ENCODE assay signal across 15 cellular contexts in the genomic region with DNA sequence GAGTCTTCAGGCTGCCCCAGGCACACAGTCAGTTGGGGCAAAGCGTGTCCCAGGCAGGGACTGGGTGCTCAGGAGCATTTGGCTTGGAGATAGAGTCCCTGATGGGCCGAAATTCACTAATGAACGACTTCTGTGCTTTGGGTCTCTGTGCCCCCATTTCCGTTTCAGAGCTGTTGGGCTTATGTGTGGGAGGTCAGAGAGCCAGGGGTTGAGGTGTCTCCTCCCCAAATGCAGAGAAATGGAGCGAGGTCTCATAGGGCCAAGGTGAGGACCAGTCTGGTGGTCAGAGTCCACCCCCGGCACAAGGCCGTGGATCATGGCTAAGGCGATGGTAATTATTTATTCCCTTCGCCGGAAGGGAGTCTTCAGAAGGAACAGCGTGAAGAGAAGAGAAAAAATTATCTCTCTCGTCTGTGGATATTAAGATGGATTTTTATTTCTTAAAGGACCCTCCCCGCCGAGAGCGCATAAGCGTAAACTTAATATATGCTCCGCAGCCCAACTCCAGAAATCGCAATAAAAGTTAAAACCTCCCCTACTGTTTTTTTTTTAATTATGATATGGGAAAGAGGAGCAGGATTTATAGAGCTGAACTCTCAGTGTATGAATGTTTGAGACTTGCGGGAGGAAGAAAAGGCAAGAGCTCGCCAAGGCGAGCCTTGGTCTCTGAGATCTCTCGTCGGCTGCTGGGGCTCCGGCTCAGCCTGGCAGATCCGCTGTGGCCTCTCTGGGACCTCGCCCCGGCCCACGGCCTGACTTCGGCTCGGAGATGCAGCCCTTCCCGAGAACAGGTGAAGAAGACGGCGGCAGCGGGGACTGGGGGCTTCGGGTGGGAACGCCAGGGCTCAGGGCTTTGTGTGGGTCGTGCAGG. TPM values are rescaled to one million over a fixed set of nuclear protein-coding genes. Genes with fewer than 3 reads are reported as not detected.
DNase-seq lines count a peak whose midpoint lies in the region; ATAC-seq and TF ChIP-seq lines count a peak whose summit lies in the region.
"Had no signal": no experiment of that assay in that cellular context is flagged by ENCODE, and none has a peak within 500 bp of the region (broad histone marks: within the 10 kb centered on the region; RNA-seq: fewer than 3 reads in every experiment).

No MANE protein-coding gene starts in this region.

- peaks cover 80 to 88% of the 10 kb centered on the region in 2 donors for H3K27me3 Mint-ChIP-seq in CD4-positive, alpha-beta memory T cell
- peaks cover 99 to 100% of the 10 kb centered on the region in 2 donors for H3K27me3 Mint-ChIP-seq in effector memory CD8-positive, alpha-beta T cell

- no peak overlapping the region for H3K4me3 ChIP-seq in CD4-positive, alpha-beta memory T cell (ENCODE audit: low read length in 2 of 2)
- H3K4me3 ChIP-seq in HUES6 (ENCODE audit: low read depth, low read length) (peak overlapping the region; percentile 44; the same call in 1 of the 2 replicates), osteoblast (ENCODE audit: insufficient read depth, low read length) (peak overlapping the region; percentile 83)
- H3K4me3 ChIP-seq: HAP-1 had no signal

- H3K4me1 ChIP-seq in CD4-positive, alpha-beta memory T cell (ENCODE audit: insufficient read depth, low read length): peaks cover 45% of the 10 kb centered on the region
- H3K4me1 ChIP-seq in HUES6 (ENCODE audit: control insufficient read depth, insufficient read depth, low read length): peaks cover 5% of the 10 kb centered on the region; the same call in 1 of the 2 replicates
- H3K4me1 ChIP-seq in osteoblast (ENCODE audit: insufficient read depth, low read length): peaks cover 60% of the 10 kb centered on the region

- H2AFZ ChIP-seq in osteoblast (ENCODE audit: low read length): no peak overlapping the region

- H3K79me2 ChIP-seq in osteoblast (ENCODE audit: insufficient read depth, low read length): peaks cover 100% of the 10 kb centered on the region

- POLR2A ChIA-PET in CD4-positive, alpha-beta memory T cell (lab: Charles Lee; ENCODE audit: partially characterized antibody): no interaction called here

- peak overlapping the region; percentile 88 for H3K4me2 ChIP-seq in osteoblast (ENCODE audit: insufficient read depth, low read length)

- peaks cover 0 to 10% (median 1%) of the 10 kb centered on the region in 8 donors for H3K9me3 Mint-ChIP-seq in CD4-positive, alpha-beta memory T cell
- H3K9me3 Mint-ChIP-seq in effector memory CD8-positive, alpha-beta T cell: no peaks in the 10 kb centered on the region

- H3K4me3 Mint-ChIP-seq in CD4-positive, alpha-beta memory T cell: peak overlapping the region in 7 of 8 donors; percentile 41 to 82 (median 66)
- H3K4me3 Mint-ChIP-seq in effector memory CD8-positive, alpha-beta T cell: peak overlapping the region; percentile 78 to 88

- H3K9me3 ChIP-seq in CD4-positive, alpha-beta memory T cell (ENCODE audit: control insufficient read depth in 1 of 2, low read length in 2 of 2): no peaks in the 10 kb centered on the region
- H3K9me3 ChIP-seq in HUES6 (ENCODE audit: control insufficient read depth, insufficient read depth, low read depth, low read length): no peaks in the 10 kb centered on the region
- H3K9me3 ChIP-seq in osteoblast (ENCODE audit: low read depth, low read length): no peaks in the 10 kb centered on the region
- H3K9me3 ChIP-seq: HAP-1, pancreas had no signal

- intact Hi-C loops in CD4-positive, alpha-beta memory T cell (cut with micrococcal nuclease): loop anchor here (10.0 kb wide), 1 partner anchor 361 kb away; no protein-coding TSS in a partner anchor

- CTCF ChIA-PET in CD4-positive, alpha-beta memory T cell (lab: Charles Lee; ENCODE audit: partially characterized antibody): no interaction called here

- no peak overlapping the region for H3K27ac ChIP-seq in CD4-positive, alpha-beta memory T cell (ENCODE audit: low read depth, low read length)
- H3K27ac ChIP-seq in HUES6 (ENCODE audit: low read depth, low read length) (no peak overlapping the region), osteoblast (ENCODE audit: low read depth, low read length) (no peak overlapping the region)
- H3K27ac ChIP-seq: pancreas had no signal

- peaks cover 96% of the 10 kb centered on the region for H3K27me3 ChIP-seq in CD4-positive, alpha-beta memory T cell (ENCODE audit: insufficient read depth, low read length)
- H3K27me3 ChIP-seq in HUES6 (ENCODE audit: control insufficient read depth, insufficient read depth, low read length): peaks cover 100% of the 10 kb centered on the region
- no peaks in the 10 kb centered on the region for H3K27me3 ChIP-seq in osteoblast (ENCODE audit: insufficient read depth, low read length)

- H4K20me1 ChIP-seq in osteoblast (ENCODE audit: insufficient read depth, low read length): peaks cover 27% of the 10 kb centered on the region

- peaks cover 24 to 71% (median 37%) of the 10 kb centered on the region in 4 donors for H3K4me1 Mint-ChIP-seq in CD4-positive, alpha-beta memory T cell
- H3K4me1 Mint-ChIP-seq in effector memory CD8-positive, alpha-beta T cell (ENCODE audit: low read depth in 2 of 2): peaks cover 49 to 50% of the 10 kb centered on the region in 2 donors

- no peaks in the 10 kb centered on the region for H3K36me3 ChIP-seq in CD4-positive, alpha-beta memory T cell (ENCODE audit: insufficient read depth, low read length)
- H3K36me3 ChIP-seq in HUES6 (ENCODE audit: control insufficient read depth, insufficient read depth, low read length) (no peaks in the 10 kb centered on the region), osteoblast (ENCODE audit: insufficient read depth, low read length) (no peaks in the 10 kb centered on the region)
- H3K36me3 ChIP-seq: HAP-1, pancreas had no signal

- ATAC-seq in effector memory CD8-positive, alpha-beta T cell (replicated peaks): no peak

- peak overlapping the region; percentile 51 for H3K9ac ChIP-seq in HUES6 (ENCODE audit: low read length)

- H3K27ac Mint-ChIP-seq in CD4-positive, alpha-beta memory T cell: peak overlapping the region in 3 of 7 donors; percentile 51 to 86 (median 80)
- peak overlapping the region in 1 of 2 donors; percentile 22 for H3K27ac Mint-ChIP-seq in effector memory CD8-positive, alpha-beta T cell

- no peak for DNase-seq in CD4-positive, alpha-beta memory T cell
- DNase-seq in effector memory CD8-positive, alpha-beta T cell: no peak
- DNase-seq in osteoblast (ENCODE audit: insufficient read length, low spot score, missing footprints) (no peak), Kasumi-1 (lab: John Stamatoyannopoulos, UW) (no peak), GDM1 (lab: John Stamatoyannopoulos, UW) (no peak)
- DNase-seq in activated effector memory CD4-positive, alpha-beta T cell treated with Interleukin-2 at 50 U/mL for 16 hours: no peak
- DNase-seq: activated gamma-delta T cell; DMS53; KG1; NCI-H2107; OCI-M1; stimulated activated CD4-positive, alpha-beta T cell treated with anti-CD3 and anti-CD28 coated beads, Interleukin-2, amount 100 ng/mL, for 48 hours had no signal

- no peaks in the 10 kb centered on the region for H3K36me3 Mint-ChIP-seq in CD4-positive, alpha-beta memory T cell
- peaks cover 20% of the 10 kb centered on the region for H3K36me3 Mint-ChIP-seq in effector memory CD8-positive, alpha-beta T cell (ENCODE audit: insufficient read depth)

- TF ChIP-seq CTCF in osteoblast (IDR thresholded peaks at IDR 0.05; ENCODE audit: extremely low read depth, low read depth, low read length): no peak

RNA-seq across cellular contexts. Expression of gene HOXC9, which starts 6.3 kb away (rescaled TPM):
- not detected for total RNA-seq in CD4-positive, alpha-beta memory T cell
- not detected for polyA plus RNA-seq in CD4-positive, alpha-beta memory T cell
- 8.3 and 11.6 TPM in 2 replicates for total RNA-seq in osteoblast

RNA-seq across cellular contexts. Expression of gene HOXC10, which starts 8.7 kb away (rescaled TPM):
- not detected for total RNA-seq in CD4-positive, alpha-beta memory T cell
- not detected for polyA plus RNA-seq in CD4-positive, alpha-beta memory T cell
- total RNA-seq in osteoblast: 9.7 and 11.2 TPM in 2 replicates

RNA-seq across cellular contexts. Expression of gene HOXC8, which starts 15.2 kb away (rescaled TPM):
- total RNA-seq in CD4-positive, alpha-beta memory T cell: not detected
- not detected for polyA plus RNA-seq in CD4-positive, alpha-beta memory T cell
- 3.2 and 5.1 TPM in 2 replicates for total RNA-seq in osteoblast
- total RNA-seq: pancreas had no signal
- polyA plus RNA-seq: pancreas had no signal

RNA-seq across cellular contexts. Expression of gene HOTAIR, which starts 18.9 kb away (rescaled TPM):
- total RNA-seq in CD4-positive, alpha-beta memory T cell: not detected
- not detected for polyA plus RNA-seq in CD4-positive, alpha-beta memory T cell
- total RNA-seq in osteoblast: 0.72 and 1.2 TPM in 2 replicates
- total RNA-seq: pancreas had no signal
- polyA plus RNA-seq: pancreas had no signal

RNA-seq across cellular contexts. Expression of gene HOXC11, which starts 20.7 kb away (rescaled TPM):
- not detected for total RNA-seq in CD4-positive, alpha-beta memory T cell
- polyA plus RNA-seq in CD4-positive, alpha-beta memory T cell: not detected
- 1.1 and 1.5 TPM in 2 replicates for total RNA-seq in osteoblast
- total RNA-seq: pancreas had no signal
- polyA plus RNA-seq: pancreas had no signal

Comparison
In these comparisons a context has a peak if more than half of its experiments do, and no peak if none do; other contexts are left out.
1. H3K4me3 ChIP-seq: peak in HUES6 (single experiment) and osteoblast (single experiment); none in CD4-positive, alpha-beta memory T cell (0 of 2).
2. RNA of gene HOXC10, which starts 8.7 kb away (total RNA-seq): 9.7 to 11.2 TPM in osteoblast; not detected in CD4-positive, alpha-beta memory T cell; every median in the first group is over 10 times any median in the second.